ENCODE assay signal across 1 cellular context in the genomic region with DNA sequence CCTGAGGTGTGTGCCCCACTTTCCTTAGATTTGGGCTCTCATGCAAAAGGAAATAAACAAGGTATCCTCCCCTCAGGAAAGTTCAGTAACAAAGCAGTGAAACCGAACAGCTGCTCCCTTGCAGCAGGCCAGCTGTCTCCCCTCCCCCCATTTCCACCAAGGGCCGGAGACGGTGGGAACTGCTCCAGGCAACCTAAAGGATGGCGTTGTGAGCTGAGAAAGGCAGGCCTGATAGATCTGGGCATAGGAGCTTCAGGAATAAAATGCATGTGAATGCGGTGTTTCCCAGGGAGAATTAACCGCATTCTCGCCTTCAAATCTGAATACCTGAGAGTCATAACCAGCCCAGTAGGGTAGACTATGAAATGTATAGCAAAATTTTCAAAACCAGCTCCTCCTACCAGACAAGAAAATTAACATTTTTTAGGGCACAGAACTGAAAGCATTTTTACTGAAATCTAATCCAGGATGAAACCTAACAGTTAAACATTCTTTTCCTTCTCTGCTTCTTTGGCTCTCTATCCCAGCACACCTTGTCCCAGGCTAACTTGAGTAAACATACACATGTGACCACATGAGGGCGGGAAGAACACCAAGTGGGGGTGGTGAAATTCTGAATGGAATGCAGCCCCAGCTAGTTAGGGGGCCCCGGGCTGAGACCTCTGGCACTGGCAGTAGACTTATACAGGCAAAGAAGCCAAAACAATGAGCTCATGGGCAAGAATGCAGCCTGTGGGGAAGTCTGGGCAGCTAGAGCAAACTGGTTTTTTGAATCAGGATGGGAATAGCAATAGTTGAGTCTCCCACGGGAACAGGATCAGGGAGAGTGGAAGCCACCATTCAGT.
TF ChIP-seq lines count a peak whose summit lies in the region.

No MANE protein-coding gene starts in this region.

TF ChIP-seq in HepG2, 621 proteins besides CTCF, POLR2A, EP300 and RAD21 (continued from another document and continues in another):
- TF ChIP-seq, protein P1, sequence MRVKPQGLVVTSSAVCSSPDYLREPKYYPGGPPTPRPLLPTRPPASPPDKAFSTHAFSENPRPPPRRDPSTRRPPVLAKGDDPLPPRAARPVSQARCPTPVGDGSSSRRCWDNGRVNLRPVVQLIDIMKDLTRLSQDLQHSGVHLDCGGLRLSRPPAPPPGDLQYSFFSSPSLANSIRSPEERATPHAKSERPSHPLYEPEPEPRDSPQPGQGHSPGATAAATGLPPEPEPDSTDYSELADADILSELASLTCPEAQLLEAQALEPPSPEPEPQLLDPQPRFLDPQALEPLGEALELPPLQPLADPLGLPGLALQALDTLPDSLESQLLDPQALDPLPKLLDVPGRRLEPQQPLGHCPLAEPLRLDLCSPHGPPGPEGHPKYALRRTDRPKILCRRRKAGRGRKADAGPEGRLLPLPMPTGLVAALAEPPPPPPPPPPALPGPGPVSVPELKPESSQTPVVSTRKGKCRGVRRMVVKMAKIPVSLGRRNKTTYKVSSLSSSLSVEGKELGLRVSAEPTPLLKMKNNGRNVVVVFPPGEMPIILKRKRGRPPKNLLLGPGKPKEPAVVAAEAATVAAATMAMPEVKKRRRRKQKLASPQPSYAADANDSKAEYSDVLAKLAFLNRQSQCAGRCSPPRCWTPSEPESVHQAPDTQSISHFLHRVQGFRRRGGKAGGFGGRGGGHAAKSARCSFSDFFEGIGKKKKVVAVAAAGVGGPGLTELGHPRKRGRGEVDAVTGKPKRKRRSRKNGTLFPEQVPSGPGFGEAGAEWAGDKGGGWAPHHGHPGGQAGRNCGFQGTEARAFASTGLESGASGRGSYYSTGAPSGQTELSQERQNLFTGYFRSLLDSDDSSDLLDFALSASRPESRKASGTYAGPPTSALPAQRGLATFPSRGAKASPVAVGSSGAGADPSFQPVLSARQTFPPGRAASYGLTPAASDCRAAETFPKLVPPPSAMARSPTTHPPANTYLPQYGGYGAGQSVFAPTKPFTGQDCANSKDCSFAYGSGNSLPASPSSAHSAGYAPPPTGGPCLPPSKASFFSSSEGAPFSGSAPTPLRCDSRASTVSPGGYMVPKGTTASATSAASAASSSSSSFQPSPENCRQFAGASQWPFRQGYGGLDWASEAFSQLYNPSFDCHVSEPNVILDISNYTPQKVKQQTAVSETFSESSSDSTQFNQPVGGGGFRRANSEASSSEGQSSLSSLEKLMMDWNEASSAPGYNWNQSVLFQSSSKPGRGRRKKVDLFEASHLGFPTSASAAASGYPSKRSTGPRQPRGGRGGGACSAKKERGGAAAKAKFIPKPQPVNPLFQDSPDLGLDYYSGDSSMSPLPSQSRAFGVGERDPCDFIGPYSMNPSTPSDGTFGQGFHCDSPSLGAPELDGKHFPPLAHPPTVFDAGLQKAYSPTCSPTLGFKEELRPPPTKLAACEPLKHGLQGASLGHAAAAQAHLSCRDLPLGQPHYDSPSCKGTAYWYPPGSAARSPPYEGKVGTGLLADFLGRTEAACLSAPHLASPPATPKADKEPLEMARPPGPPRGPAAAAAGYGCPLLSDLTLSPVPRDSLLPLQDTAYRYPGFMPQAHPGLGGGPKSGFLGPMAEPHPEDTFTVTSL (CRISPR knock-in tag; IDR thresholded peaks at IDR 0.05; ENCODE audit: borderline replicate concordance) = no peak
- 0 out of 2 replicates have a peak, but pooled peaks have one; percentile 41 for TF ChIP-seq ZNF792 (CRISPR knock-in tag; IDR thresholded peaks at IDR 0.05)
- TF ChIP-seq KDM6A (CRISPR knock-in tag; IDR thresholded peaks at IDR 0.05; ENCODE audit: low read depth) = peak; percentile 63
- no peak for TF ChIP-seq CC2D1A (CRISPR knock-in tag; IDR thresholded peaks at IDR 0.05)
- no peak for TF ChIP-seq TRIM24 (CRISPR knock-in tag; IDR thresholded peaks at IDR 0.05)
- TF ChIP-seq, protein P2, sequence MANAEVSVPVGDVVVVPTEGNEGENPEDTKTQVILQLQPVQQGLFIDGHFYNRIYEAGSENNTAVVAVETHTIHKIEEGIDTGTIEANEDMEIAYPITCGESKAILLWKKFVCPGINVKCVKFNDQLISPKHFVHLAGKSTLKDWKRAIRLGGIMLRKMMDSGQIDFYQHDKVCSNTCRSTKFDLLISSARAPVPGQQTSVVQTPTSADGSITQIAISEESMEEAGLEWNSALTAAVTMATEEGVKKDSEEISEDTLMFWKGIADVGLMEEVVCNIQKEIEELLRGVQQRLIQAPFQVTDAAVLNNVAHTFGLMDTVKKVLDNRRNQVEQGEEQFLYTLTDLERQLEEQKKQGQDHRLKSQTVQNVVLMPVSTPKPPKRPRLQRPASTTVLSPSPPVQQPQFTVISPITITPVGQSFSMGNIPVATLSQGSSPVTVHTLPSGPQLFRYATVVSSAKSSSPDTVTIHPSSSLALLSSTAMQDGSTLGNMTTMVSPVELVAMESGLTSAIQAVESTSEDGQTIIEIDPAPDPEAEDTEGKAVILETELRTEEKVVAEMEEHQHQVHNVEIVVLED (CRISPR knock-in tag; IDR thresholded peaks at IDR 0.05; ENCODE audit: borderline replicate concordance) = no peak
- TF ChIP-seq AKAP8 (CRISPR knock-in tag; IDR thresholded peaks at IDR 0.05) = no peak
- TF ChIP-seq PITX1 (CRISPR knock-in tag; IDR thresholded peaks at IDR 0.05) = no peak; the same call in 1 of the 2 replicates
- TF ChIP-seq YEATS4 (CRISPR knock-in tag; IDR thresholded peaks at IDR 0.05; ENCODE audit: borderline replicate concordance) = peak; percentile 51; the same call in 1 of the 2 replicates
- no peak for TF ChIP-seq HES4 (CRISPR knock-in tag; IDR thresholded peaks at IDR 0.05; ENCODE audit: borderline replicate concordance)
- TF ChIP-seq, protein P3, sequence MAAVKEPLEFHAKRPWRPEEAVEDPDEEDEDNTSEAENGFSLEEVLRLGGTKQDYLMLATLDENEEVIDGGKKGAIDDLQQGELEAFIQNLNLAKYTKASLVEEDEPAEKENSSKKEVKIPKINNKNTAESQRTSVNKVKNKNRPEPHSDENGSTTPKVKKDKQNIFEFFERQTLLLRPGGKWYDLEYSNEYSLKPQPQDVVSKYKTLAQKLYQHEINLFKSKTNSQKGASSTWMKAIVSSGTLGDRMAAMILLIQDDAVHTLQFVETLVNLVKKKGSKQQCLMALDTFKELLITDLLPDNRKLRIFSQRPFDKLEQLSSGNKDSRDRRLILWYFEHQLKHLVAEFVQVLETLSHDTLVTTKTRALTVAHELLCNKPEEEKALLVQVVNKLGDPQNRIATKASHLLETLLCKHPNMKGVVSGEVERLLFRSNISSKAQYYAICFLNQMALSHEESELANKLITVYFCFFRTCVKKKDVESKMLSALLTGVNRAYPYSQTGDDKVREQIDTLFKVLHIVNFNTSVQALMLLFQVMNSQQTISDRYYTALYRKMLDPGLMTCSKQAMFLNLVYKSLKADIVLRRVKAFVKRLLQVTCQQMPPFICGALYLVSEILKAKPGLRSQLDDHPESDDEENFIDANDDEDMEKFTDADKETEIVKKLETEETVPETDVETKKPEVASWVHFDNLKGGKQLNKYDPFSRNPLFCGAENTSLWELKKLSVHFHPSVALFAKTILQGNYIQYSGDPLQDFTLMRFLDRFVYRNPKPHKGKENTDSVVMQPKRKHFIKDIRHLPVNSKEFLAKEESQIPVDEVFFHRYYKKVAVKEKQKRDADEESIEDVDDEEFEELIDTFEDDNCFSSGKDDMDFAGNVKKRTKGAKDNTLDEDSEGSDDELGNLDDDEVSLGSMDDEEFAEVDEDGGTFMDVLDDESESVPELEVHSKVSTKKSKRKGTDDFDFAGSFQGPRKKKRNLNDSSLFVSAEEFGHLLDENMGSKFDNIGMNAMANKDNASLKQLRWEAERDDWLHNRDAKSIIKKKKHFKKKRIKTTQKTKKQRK (IDR thresholded peaks at IDR 0.05; ENCODE audit: low read length) = no peak
- TF ChIP-seq MZF1 (CRISPR knock-in tag; IDR thresholded peaks at IDR 0.05; ENCODE audit: borderline replicate concordance) = no peak
- TF ChIP-seq RFXANK (CRISPR knock-in tag; IDR thresholded peaks at IDR 0.05) = no peak
- no peak for TF ChIP-seq ZNF761 (CRISPR knock-in tag; conservative IDR thresholded peaks at IDR 0.05)
- peak; percentile 58 for TF ChIP-seq FOSL2 (CRISPR knock-in tag; IDR thresholded peaks at IDR 0.05)
- peak; percentile 35; the same call in 1 of the 2 replicates for TF ChIP-seq ZFY (CRISPR knock-in tag; IDR thresholded peaks at IDR 0.05)
- TF ChIP-seq, protein P4, sequence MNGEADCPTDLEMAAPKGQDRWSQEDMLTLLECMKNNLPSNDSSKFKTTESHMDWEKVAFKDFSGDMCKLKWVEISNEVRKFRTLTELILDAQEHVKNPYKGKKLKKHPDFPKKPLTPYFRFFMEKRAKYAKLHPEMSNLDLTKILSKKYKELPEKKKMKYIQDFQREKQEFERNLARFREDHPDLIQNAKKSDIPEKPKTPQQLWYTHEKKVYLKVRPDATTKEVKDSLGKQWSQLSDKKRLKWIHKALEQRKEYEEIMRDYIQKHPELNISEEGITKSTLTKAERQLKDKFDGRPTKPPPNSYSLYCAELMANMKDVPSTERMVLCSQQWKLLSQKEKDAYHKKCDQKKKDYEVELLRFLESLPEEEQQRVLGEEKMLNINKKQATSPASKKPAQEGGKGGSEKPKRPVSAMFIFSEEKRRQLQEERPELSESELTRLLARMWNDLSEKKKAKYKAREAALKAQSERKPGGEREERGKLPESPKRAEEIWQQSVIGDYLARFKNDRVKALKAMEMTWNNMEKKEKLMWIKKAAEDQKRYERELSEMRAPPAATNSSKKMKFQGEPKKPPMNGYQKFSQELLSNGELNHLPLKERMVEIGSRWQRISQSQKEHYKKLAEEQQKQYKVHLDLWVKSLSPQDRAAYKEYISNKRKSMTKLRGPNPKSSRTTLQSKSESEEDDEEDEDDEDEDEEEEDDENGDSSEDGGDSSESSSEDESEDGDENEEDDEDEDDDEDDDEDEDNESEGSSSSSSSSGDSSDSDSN (CRISPR knock-in tag; IDR thresholded peaks at IDR 0.05) = no peak
- TF ChIP-seq, protein P5, sequence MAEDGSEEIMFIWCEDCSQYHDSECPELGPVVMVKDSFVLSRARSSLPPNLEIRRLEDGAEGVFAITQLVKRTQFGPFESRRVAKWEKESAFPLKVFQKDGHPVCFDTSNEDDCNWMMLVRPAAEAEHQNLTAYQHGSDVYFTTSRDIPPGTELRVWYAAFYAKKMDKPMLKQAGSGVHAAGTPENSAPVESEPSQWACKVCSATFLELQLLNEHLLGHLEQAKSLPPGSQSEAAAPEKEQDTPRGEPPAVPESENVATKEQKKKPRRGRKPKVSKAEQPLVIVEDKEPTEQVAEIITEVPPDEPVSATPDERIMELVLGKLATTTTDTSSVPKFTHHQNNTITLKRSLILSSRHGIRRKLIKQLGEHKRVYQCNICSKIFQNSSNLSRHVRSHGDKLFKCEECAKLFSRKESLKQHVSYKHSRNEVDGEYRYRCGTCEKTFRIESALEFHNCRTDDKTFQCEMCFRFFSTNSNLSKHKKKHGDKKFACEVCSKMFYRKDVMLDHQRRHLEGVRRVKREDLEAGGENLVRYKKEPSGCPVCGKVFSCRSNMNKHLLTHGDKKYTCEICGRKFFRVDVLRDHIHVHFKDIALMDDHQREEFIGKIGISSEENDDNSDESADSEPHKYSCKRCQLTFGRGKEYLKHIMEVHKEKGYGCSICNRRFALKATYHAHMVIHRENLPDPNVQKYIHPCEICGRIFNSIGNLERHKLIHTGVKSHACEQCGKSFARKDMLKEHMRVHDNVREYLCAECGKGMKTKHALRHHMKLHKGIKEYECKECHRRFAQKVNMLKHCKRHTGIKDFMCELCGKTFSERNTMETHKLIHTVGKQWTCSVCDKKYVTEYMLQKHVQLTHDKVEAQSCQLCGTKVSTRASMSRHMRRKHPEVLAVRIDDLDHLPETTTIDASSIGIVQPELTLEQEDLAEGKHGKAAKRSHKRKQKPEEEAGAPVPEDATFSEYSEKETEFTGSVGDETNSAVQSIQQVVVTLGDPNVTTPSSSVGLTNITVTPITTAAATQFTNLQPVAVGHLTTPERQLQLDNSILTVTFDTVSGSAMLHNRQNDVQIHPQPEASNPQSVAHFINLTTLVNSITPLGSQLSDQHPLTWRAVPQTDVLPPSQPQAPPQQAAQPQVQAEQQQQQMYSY (CRISPR knock-in tag; IDR thresholded peaks at IDR 0.05) = 0 out of 2 replicates have a peak, but pooled peaks have one; percentile 22
- no peak for TF ChIP-seq KDM3A (CRISPR knock-in tag; IDR thresholded peaks at IDR 0.05; ENCODE audit: low read depth)
- TF ChIP-seq, protein P6, sequence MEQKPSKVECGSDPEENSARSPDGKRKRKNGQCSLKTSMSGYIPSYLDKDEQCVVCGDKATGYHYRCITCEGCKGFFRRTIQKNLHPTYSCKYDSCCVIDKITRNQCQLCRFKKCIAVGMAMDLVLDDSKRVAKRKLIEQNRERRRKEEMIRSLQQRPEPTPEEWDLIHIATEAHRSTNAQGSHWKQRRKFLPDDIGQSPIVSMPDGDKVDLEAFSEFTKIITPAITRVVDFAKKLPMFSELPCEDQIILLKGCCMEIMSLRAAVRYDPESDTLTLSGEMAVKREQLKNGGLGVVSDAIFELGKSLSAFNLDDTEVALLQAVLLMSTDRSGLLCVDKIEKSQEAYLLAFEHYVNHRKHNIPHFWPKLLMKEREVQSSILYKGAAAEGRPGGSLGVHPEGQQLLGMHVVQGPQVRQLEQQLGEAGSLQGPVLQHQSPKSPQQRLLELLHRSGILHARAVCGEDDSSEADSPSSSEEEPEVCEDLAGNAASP (CRISPR knock-in tag; IDR thresholded peaks at IDR 0.05; ENCODE audit: borderline replicate concordance) = no peak
- TF ChIP-seq, protein P7, sequence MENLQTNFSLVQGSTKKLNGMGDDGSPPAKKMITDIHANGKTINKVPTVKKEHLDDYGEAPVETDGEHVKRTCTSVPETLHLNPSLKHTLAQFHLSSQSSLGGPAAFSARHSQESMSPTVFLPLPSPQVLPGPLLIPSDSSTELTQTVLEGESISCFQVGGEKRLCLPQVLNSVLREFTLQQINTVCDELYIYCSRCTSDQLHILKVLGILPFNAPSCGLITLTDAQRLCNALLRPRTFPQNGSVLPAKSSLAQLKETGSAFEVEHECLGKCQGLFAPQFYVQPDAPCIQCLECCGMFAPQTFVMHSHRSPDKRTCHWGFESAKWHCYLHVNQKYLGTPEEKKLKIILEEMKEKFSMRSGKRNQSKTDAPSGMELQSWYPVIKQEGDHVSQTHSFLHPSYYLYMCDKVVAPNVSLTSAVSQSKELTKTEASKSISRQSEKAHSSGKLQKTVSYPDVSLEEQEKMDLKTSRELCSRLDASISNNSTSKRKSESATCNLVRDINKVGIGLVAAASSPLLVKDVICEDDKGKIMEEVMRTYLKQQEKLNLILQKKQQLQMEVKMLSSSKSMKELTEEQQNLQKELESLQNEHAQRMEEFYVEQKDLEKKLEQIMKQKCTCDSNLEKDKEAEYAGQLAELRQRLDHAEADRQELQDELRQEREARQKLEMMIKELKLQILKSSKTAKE (CRISPR knock-in tag; IDR thresholded peaks at IDR 0.05; ENCODE audit: borderline replicate concordance) = no peak; the same call in 1 of the 2 replicates
- no peak for TF ChIP-seq ZNF432 (CRISPR knock-in tag; IDR thresholded peaks at IDR 0.05; ENCODE audit: borderline replicate concordance)
- TF ChIP-seq ZNF674 (CRISPR knock-in tag; IDR thresholded peaks at IDR 0.05; ENCODE audit: low read depth) = no peak
- TF ChIP-seq SP4 (CRISPR knock-in tag; IDR thresholded peaks at IDR 0.05) = peak; percentile 22; the same call in 1 of the 2 replicates
- TF ChIP-seq NPAS2 (CRISPR knock-in tag; IDR thresholded peaks at IDR 0.05; ENCODE audit: borderline replicate concordance) = no peak
- TF ChIP-seq ZNF543 (CRISPR knock-in tag; IDR thresholded peaks at IDR 0.05) = no peak
